1 cellular context compared by ENCODE assay signal in genomic region chr22:19959587-19960490, GRCh38.
TF ChIP-seq lines count a peak whose summit lies in the region.

No MANE protein-coding gene starts in this region.

TF ChIP-seq in HepG2, 621 proteins besides CTCF, POLR2A, EP300 and RAD21 (continued from another document and continues in another):
- TF ChIP-seq ZNF276 (CRISPR knock-in tag; IDR thresholded peaks at IDR 0.05; ENCODE audit: low read depth) (no peak), ETS1 (CRISPR knock-in tag; IDR thresholded peaks at IDR 0.05) (no peak), ZNF816 (CRISPR knock-in tag; IDR thresholded peaks at IDR 0.05; ENCODE audit: borderline replicate concordance) (no peak), ZNF552 (CRISPR knock-in tag; IDR thresholded peaks at IDR 0.05; ENCODE audit: borderline replicate concordance) (0 out of 2 replicates have a peak, but pooled peaks have one; percentile 39), FOXM1 (CRISPR knock-in tag; IDR thresholded peaks at IDR 0.05) (no peak), TFAP4 (IDR thresholded peaks at IDR 0.05; ENCODE audit: borderline replicate concordance, low read depth) (peak; percentile 37; the same call in 1 of the 2 replicates), ZFP62 (CRISPR knock-in tag; IDR thresholded peaks at IDR 0.05) (no peak), HDAC2 (CRISPR knock-in tag; IDR thresholded peaks at IDR 0.05) (peak; percentile 55; the same call in 1 of the 2 replicates), PTBP1 (IDR thresholded peaks at IDR 0.05; ENCODE audit: low read depth, low read length, poor library complexity, severe bottlenecking) (no peak), ZNF337 (CRISPR knock-in tag; IDR thresholded peaks at IDR 0.05; ENCODE audit: borderline replicate concordance, low read depth) (no peak), GZF1 (CRISPR knock-in tag; IDR thresholded peaks at IDR 0.05) (no peak), CEBPG (CRISPR knock-in tag; IDR thresholded peaks at IDR 0.05) (0 out of 2 replicates have a peak, but pooled peaks have one; percentile 27), ZNF543 (CRISPR knock-in tag; IDR thresholded peaks at IDR 0.05) (no peak), ZNF432 (CRISPR knock-in tag; IDR thresholded peaks at IDR 0.05; ENCODE audit: borderline replicate concordance) (no peak), KDM5A (IDR thresholded peaks at IDR 0.05; ENCODE audit: borderline replicate concordance, low read length) (no peak), ZZZ3 (CRISPR knock-in tag; IDR thresholded peaks at IDR 0.05; ENCODE audit: borderline replicate concordance) (no peak), IKZF4 (CRISPR knock-in tag; IDR thresholded peaks at IDR 0.05; ENCODE audit: borderline replicate concordance, low read depth, not compliant biosample characterization) (no peak), SETDB1 (CRISPR knock-in tag; IDR thresholded peaks at IDR 0.05; ENCODE audit: borderline replicate concordance) (no peak), ZNF768 (CRISPR knock-in tag; IDR thresholded peaks at IDR 0.05) (peak; percentile 67; the same call in 1 of the 2 replicates), SIX1 (CRISPR knock-in tag; IDR thresholded peaks at IDR 0.05; ENCODE audit: borderline replicate concordance) (no peak), ZNF841 (CRISPR knock-in tag; IDR thresholded peaks at IDR 0.05; ENCODE audit: borderline replicate concordance) (no peak), HINFP (CRISPR knock-in tag; IDR thresholded peaks at IDR 0.05; ENCODE audit: low read depth) (no peak), ZNF292 (CRISPR knock-in tag; IDR thresholded peaks at IDR 0.05; ENCODE audit: borderline replicate concordance, low read depth) (peak; percentile 62; the same call in 1 of the 2 replicates), HIVEP1 (CRISPR knock-in tag; IDR thresholded peaks at IDR 0.05) (no peak; the same call in 1 of the 2 replicates), TAF15 (IDR thresholded peaks at IDR 0.05; ENCODE audit: low read depth, low read length, poor library complexity, severe bottlenecking) (no peak), SIN3A (IDR thresholded peaks at IDR 0.05; ENCODE audit: borderline replicate concordance, low read depth, low read length) (no peak; the same call in 1 of the 2 replicates), ZNF335 (CRISPR knock-in tag; IDR thresholded peaks at IDR 0.05) (peak; percentile 70; the same call in 1 of the 2 replicates), FOXK2 (IDR thresholded peaks at IDR 0.05) (no peak), ZNF446 (CRISPR knock-in tag; IDR thresholded peaks at IDR 0.05) (no peak), ZNF800 (CRISPR knock-in tag; IDR thresholded peaks at IDR 0.05) (no peak)
- TF ChIP-seq, protein P1, sequence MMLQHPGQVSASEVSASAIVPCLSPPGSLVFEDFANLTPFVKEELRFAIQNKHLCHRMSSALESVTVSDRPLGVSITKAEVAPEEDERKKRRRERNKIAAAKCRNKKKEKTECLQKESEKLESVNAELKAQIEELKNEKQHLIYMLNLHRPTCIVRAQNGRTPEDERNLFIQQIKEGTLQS (CRISPR knock-in tag; IDR thresholded peaks at IDR 0.05) = no peak
- TF ChIP-seq, protein P2, sequence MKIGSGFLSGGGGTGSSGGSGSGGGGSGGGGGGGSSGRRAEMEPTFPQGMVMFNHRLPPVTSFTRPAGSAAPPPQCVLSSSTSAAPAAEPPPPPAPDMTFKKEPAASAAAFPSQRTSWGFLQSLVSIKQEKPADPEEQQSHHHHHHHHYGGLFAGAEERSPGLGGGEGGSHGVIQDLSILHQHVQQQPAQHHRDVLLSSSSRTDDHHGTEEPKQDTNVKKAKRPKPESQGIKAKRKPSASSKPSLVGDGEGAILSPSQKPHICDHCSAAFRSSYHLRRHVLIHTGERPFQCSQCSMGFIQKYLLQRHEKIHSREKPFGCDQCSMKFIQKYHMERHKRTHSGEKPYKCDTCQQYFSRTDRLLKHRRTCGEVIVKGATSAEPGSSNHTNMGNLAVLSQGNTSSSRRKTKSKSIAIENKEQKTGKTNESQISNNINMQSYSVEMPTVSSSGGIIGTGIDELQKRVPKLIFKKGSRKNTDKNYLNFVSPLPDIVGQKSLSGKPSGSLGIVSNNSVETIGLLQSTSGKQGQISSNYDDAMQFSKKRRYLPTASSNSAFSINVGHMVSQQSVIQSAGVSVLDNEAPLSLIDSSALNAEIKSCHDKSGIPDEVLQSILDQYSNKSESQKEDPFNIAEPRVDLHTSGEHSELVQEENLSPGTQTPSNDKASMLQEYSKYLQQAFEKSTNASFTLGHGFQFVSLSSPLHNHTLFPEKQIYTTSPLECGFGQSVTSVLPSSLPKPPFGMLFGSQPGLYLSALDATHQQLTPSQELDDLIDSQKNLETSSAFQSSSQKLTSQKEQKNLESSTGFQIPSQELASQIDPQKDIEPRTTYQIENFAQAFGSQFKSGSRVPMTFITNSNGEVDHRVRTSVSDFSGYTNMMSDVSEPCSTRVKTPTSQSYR (CRISPR knock-in tag; IDR thresholded peaks at IDR 0.05; ENCODE audit: borderline replicate concordance) = peak; percentile 98
- TF ChIP-seq, protein P3, sequence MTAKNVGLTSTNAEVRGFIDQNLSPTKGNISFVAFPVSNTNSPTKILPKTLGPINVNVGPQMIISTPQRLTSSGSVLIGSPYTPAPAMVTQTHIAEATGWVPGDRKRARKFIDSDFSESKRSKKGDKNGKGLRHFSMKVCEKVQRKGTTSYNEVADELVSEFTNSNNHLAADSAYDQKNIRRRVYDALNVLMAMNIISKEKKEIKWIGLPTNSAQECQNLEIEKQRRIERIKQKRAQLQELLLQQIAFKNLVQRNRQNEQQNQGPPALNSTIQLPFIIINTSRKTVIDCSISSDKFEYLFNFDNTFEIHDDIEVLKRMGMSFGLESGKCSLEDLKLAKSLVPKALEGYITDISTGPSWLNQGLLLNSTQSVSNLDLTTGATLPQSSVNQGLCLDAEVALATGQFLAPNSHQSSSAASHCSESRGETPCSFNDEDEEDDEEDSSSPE (CRISPR knock-in tag; IDR thresholded peaks at IDR 0.05) = peak; percentile 49; the same call in 1 of the 2 replicates
- TF ChIP-seq, protein P4, sequence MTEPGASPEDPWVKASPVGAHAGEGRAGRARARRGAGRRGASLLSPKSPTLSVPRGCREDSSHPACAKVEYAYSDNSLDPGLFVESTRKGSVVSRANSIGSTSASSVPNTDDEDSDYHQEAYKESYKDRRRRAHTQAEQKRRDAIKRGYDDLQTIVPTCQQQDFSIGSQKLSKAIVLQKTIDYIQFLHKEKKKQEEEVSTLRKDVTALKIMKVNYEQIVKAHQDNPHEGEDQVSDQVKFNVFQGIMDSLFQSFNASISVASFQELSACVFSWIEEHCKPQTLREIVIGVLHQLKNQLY (CRISPR knock-in tag; IDR thresholded peaks at IDR 0.05) = peak; percentile 55; the same call in 1 of the 2 replicates
- TF ChIP-seq, protein P5, sequence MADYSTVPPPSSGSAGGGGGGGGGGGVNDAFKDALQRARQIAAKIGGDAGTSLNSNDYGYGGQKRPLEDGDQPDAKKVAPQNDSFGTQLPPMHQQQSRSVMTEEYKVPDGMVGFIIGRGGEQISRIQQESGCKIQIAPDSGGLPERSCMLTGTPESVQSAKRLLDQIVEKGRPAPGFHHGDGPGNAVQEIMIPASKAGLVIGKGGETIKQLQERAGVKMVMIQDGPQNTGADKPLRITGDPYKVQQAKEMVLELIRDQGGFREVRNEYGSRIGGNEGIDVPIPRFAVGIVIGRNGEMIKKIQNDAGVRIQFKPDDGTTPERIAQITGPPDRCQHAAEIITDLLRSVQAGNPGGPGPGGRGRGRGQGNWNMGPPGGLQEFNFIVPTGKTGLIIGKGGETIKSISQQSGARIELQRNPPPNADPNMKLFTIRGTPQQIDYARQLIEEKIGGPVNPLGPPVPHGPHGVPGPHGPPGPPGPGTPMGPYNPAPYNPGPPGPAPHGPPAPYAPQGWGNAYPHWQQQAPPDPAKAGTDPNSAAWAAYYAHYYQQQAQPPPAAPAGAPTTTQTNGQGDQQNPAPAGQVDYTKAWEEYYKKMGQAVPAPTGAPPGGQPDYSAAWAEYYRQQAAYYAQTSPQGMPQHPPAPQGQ (CRISPR knock-in tag; IDR thresholded peaks at IDR 0.05; ENCODE audit: borderline replicate concordance) = no peak
- TF ChIP-seq, protein P6, sequence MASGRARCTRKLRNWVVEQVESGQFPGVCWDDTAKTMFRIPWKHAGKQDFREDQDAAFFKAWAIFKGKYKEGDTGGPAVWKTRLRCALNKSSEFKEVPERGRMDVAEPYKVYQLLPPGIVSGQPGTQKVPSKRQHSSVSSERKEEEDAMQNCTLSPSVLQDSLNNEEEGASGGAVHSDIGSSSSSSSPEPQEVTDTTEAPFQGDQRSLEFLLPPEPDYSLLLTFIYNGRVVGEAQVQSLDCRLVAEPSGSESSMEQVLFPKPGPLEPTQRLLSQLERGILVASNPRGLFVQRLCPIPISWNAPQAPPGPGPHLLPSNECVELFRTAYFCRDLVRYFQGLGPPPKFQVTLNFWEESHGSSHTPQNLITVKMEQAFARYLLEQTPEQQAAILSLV (CRISPR knock-in tag; IDR thresholded peaks at IDR 0.05; ENCODE audit: borderline replicate concordance) = peak; percentile 86; the same call in 1 of the 2 replicates
